21 cellular contexts compared by ENCODE assay signal in genomic region chr7:154375956-154376355, GRCh38.
"Had no signal": no experiment of that assay in that cellular context is flagged by ENCODE, and none has a peak within 500 bp of the region (broad histone marks: within the 10 kb centered on the region; RNA-seq: fewer than 3 reads in every experiment).

No MANE protein-coding gene starts in this region.

- H3K4me3 ChIP-seq: breast epithelium had no signal

- DNase-seq: activated CD4-positive, alpha-beta memory T cell treated with anti-CD3 and anti-CD28 coated beads, Interleukin-2, amount 10 ng/mL, durations not matched to agents 7 days and 5 days; activated CD4-positive, alpha-beta T cell treated with anti-CD3 and anti-CD28 coated beads for 36 hours; activated CD4-positive, alpha-beta T cell treated with anti-CD3 and anti-CD28 coated beads, Interleukin-2, amount 50 U/mL, for 1 hour; activated gamma-delta T cell treated with Interleukin-2 at 50 U/mL for 16 hours; activated naive CD4-positive, alpha-beta T cell treated with anti-CD3 and anti-CD28 coated beads, Interleukin-2, amount 10 ng/mL, durations not matched to agents 7 days and 5 days; activated T-cell treated with anti-CD3 and anti-CD28 coated beads for 4 hours; activated T-cell treated with anti-CD3 and anti-CD28 coated beads, Interleukin-2, amount 50 U/mL, for 48 hours; aorta; central memory CD4-positive, alpha-beta T cell; NCI-H1092; NCI-H1417; NCI-H1694 treated with DMSO at 0.1 percent for 48 hours; NCI-H2029 treated with DMSO at 0.1 percent for 48 hours; NCI-H446 treated with DMSO at 0.1 percent for 48 hours; NCI-H526 treated with DMSO at 0.1 percent for 48 hours; SIG-M5; T-helper 1 cell had no signal

- H3K36me3 Mint-ChIP-seq: activated naive CD4-positive, alpha-beta T cell treated with anti-CD3 and anti-CD28 coated beads, Interleukin-2, amount 10 ng/mL, durations not matched to agents 7 days and 5 days had no signal

- ATAC-seq: activated CD4-positive, alpha-beta T cell treated with anti-CD3 and anti-CD28 coated beads for 36 hours had no signal

- H3K27me3 ChIP-seq: breast epithelium had no signal

- H3K9me3 ChIP-seq: breast epithelium had no signal

- H3K27me3 Mint-ChIP-seq: activated CD4-positive, alpha-beta memory T cell treated with anti-CD3 and anti-CD28 coated beads, Interleukin-2, amount 10 ng/mL, durations not matched to agents 7 days and 5 days; activated CD4-positive, alpha-beta T cell treated with anti-CD3 and anti-CD28 coated beads for 36 hours; activated naive CD4-positive, alpha-beta T cell treated with anti-CD3 and anti-CD28 coated beads, Interleukin-2, amount 10 ng/mL, durations not matched to agents 7 days and 5 days had no signal

- H3K27ac Mint-ChIP-seq: activated CD4-positive, alpha-beta memory T cell treated with anti-CD3 and anti-CD28 coated beads, Interleukin-2, amount 10 ng/mL, durations not matched to agents 7 days and 5 days; activated CD4-positive, alpha-beta T cell treated with anti-CD3 and anti-CD28 coated beads for 36 hours; activated naive CD4-positive, alpha-beta T cell treated with anti-CD3 and anti-CD28 coated beads, Interleukin-2, amount 10 ng/mL, durations not matched to agents 7 days and 5 days; activated T-helper 2 cell treated with anti-CD3 and anti-CD28 coated beads, Interferon-gamma antibody, Interleukin-2, Interleukin-4, amounts not matched to agents 10 μg/mL and 5 μg/mL and 100 μg/mL, durations not matched to agents 14 hours and 24 hours and 36 hours had no signal

- H3K4me1 Mint-ChIP-seq: activated CD4-positive, alpha-beta memory T cell treated with anti-CD3 and anti-CD28 coated beads, Interleukin-2, amount 10 ng/mL, durations not matched to agents 7 days and 5 days; activated CD4-positive, alpha-beta T cell treated with anti-CD3 and anti-CD28 coated beads for 36 hours; activated naive CD4-positive, alpha-beta T cell treated with anti-CD3 and anti-CD28 coated beads, Interleukin-2, amount 10 ng/mL, durations not matched to agents 7 days and 5 days had no signal

- H3K27ac ChIP-seq: breast epithelium, KMS-11, VCaP had no signal

- H3K4me1 ChIP-seq: breast epithelium had no signal

- H3K4me3 Mint-ChIP-seq: activated CD4-positive, alpha-beta memory T cell treated with anti-CD3 and anti-CD28 coated beads, Interleukin-2, amount 10 ng/mL, durations not matched to agents 7 days and 5 days; activated CD4-positive, alpha-beta T cell treated with anti-CD3 and anti-CD28 coated beads for 36 hours; activated naive CD4-positive, alpha-beta T cell treated with anti-CD3 and anti-CD28 coated beads, Interleukin-2, amount 10 ng/mL, durations not matched to agents 7 days and 5 days had no signal

- H3K36me3 ChIP-seq: breast epithelium had no signal

- H3K4me2 ChIP-seq: KMS-11 had no signal
